8 cellular contexts compared by ENCODE assay signal in genomic region chr12:56521209-56521589, GRCh38. TPM values are rescaled to one million over a fixed set of nuclear protein-coding genes. Genes with fewer than 3 reads are reported as not detected.
DNase-seq lines count a peak whose midpoint lies in the region; ATAC-seq and TF ChIP-seq lines count a peak whose summit lies in the region.

No MANE protein-coding gene starts in this region.

- no peaks in the 10 kb centered on the region for H3K27me3 Mint-ChIP-seq in stimulated activated memory B cell treated with anti-CD40 and anti-IgM and Interleukin-4, amounts not matched to agents 10 μg/mL and 1 μg/mL and 100 μg/mL, for 72 hours

- H3K27ac Mint-ChIP-seq in activated naive CD4-positive, alpha-beta T cell treated with anti-CD3 and anti-CD28 coated beads, Interleukin-2, amount 50 U/mL, for 72 hours = peak overlapping the region in 1 of 2 donors; percentile 22
- H3K27ac Mint-ChIP-seq in stimulated activated memory B cell treated with anti-CD40 and anti-IgM and Interleukin-4, amounts not matched to agents 10 μg/mL and 1 μg/mL and 100 μg/mL, for 72 hours = peak overlapping the region; percentile 88

- H3K27ac ChIP-seq in HL-60 (replicated peaks) = no peak overlapping the region
- no peak overlapping the region for H3K27ac ChIP-seq in iPS-18a (ENCODE audit: low read length)

- ATAC-seq in activated naive CD4-positive, alpha-beta T cell treated with anti-CD3 and anti-CD28 coated beads, Interleukin-2, amount 50 U/mL, for 72 hours = peak; percentile 41 to 48
- ATAC-seq in stimulated activated memory B cell treated with anti-CD40 and anti-IgM and Interleukin-4, amounts not matched to agents 10 μg/mL and 1 μg/mL and 100 μg/mL, for 72 hours = no peak
- no peak for ATAC-seq in HG03039 (IDR thresholded peaks at IDR 0.05; ENCODE audit: unreplicated experiment)

- H3K4me3 ChIP-seq in HL-60 (replicated peaks; ENCODE audit: insufficient read depth, low read length) (peak overlapping the region; percentile 38), iPS-18a (ENCODE audit: low read length) (peak overlapping the region; percentile 78)

- H3K4me1 ChIP-seq in iPS-18a (ENCODE audit: control insufficient read depth, low read depth, low read length) = peaks cover 3% of the 10 kb centered on the region

- no peak for TF ChIP-seq CTCF in HL-60 (IDR thresholded peaks at IDR 0.05; ENCODE audit: insufficient read depth, low read length)

- H3K27me3 ChIP-seq in HL-60 (ENCODE audit: insufficient read depth, poor library complexity, severe bottlenecking) (no peaks in the 10 kb centered on the region), iPS-18a (ENCODE audit: control insufficient read depth, insufficient read depth, low read length) (no peaks in the 10 kb centered on the region)

- H3K4me1 Mint-ChIP-seq in stimulated activated memory B cell treated with anti-CD40 and anti-IgM and Interleukin-4, amounts not matched to agents 10 μg/mL and 1 μg/mL and 100 μg/mL, for 72 hours = peaks cover 36% of the 10 kb centered on the region

- no peaks in the 10 kb centered on the region for H3K9me3 ChIP-seq in iPS-18a (ENCODE audit: control insufficient read depth, low read depth, low read length)

- no peaks in the 10 kb centered on the region for H3K36me3 Mint-ChIP-seq in activated naive CD4-positive, alpha-beta T cell treated with anti-CD3 and anti-CD28 coated beads, Interleukin-2, amount 50 U/mL, for 72 hours
- no peaks in the 10 kb centered on the region for H3K36me3 Mint-ChIP-seq in stimulated activated memory B cell treated with anti-CD40 and anti-IgM and Interleukin-4, amounts not matched to agents 10 μg/mL and 1 μg/mL and 100 μg/mL, for 72 hours

- H3K9me3 Mint-ChIP-seq in activated naive CD4-positive, alpha-beta T cell treated with anti-CD3 and anti-CD28 coated beads, Interleukin-2, amount 50 U/mL, for 72 hours = no peaks in the 10 kb centered on the region
- no peaks in the 10 kb centered on the region for H3K9me3 Mint-ChIP-seq in stimulated activated memory B cell treated with anti-CD40 and anti-IgM and Interleukin-4, amounts not matched to agents 10 μg/mL and 1 μg/mL and 100 μg/mL, for 72 hours

- H3K36me3 ChIP-seq in iPS-18a (ENCODE audit: control insufficient read depth, low read depth, low read length) = no peaks in the 10 kb centered on the region

- peak overlapping the region; percentile 94 for H3K4me3 Mint-ChIP-seq in stimulated activated memory B cell treated with anti-CD40 and anti-IgM and Interleukin-4, amounts not matched to agents 10 μg/mL and 1 μg/mL and 100 μg/mL, for 72 hours

- no peak overlapping the region for H3K9ac ChIP-seq in iPS-18a (ENCODE audit: low read length)

- DNase-seq in HL-60 (ENCODE audit: low read depth in 1 of 2, low spot score in 1 of 2) = peak in 1 of 2 experiments; percentile 67
- DNase-seq in activated naive CD4-positive, alpha-beta T cell treated with anti-CD3 and anti-CD28 coated beads, Interleukin-2, amount 50 U/mL, for 72 hours (ENCODE audit: low spot score in 2 of 2) = no peak
- DNase-seq in NCI-H1694 treated with DMSO at 0.1 percent for 48 hours (lab: John Stamatoyannopoulos, UW) = no peak
- no peak for DNase-seq in medulla oblongata (ENCODE audit: extremely low spot score)
- DNase-seq in NCI-H524 (lab: John Stamatoyannopoulos, UW) = no peak

RNA-seq across cellular contexts. Expression of gene RBMS2, which starts 0.4 kb away (rescaled TPM):
- 1 to 10 TPM; 2.5 to 6.2 TPM for total RNA-seq in activated naive CD4-positive, alpha-beta T cell treated with anti-CD3 and anti-CD28 coated beads, Interleukin-2, amount 50 U/mL, for 72 hours

RNA-seq across cellular contexts. Expression of gene GLS2, which starts 33.2 kb away (rescaled TPM):
- total RNA-seq in activated naive CD4-positive, alpha-beta T cell treated with anti-CD3 and anti-CD28 coated beads, Interleukin-2, amount 50 U/mL, for 72 hours = 1 to 10 TPM; 4.4 to 4.7 TPM

RNA-seq across cellular contexts. Expression of gene SPRYD4, which starts 52.8 kb away (rescaled TPM):
- 1 to 10 TPM; 3.4 to 3.9 TPM for total RNA-seq in activated naive CD4-positive, alpha-beta T cell treated with anti-CD3 and anti-CD28 coated beads, Interleukin-2, amount 50 U/mL, for 72 hours

Comparison
In these comparisons a context has a peak if more than half of its experiments do, and no peak if none do; other contexts are left out.
1. ATAC-seq: peak in activated naive CD4-positive, alpha-beta T cell treated with anti-CD3 and anti-CD28 coated beads, Interleukin-2, amount 50 U/mL, for 72 hours (2 of 2); none in stimulated activated memory B cell treated with anti-CD40 and anti-IgM and Interleukin-4, amounts not matched to agents 10 μg/mL and 1 μg/mL and 100 μg/mL, for 72 hours (single experiment) and HG03039 (single experiment).